In genomic region chr9:86175223-86175622, GRCh38 we compare ENCODE assay signal across 31 cellular contexts.
DNase-seq lines count a peak whose midpoint lies in the region; ATAC-seq and TF ChIP-seq lines count a peak whose summit lies in the region.
"Had no signal": no experiment of that assay in that cellular context is flagged by ENCODE, and none has a peak within 500 bp of the region (broad histone marks: within the 10 kb centered on the region; RNA-seq: fewer than 3 reads in every experiment).

No MANE protein-coding gene starts in this region.

- H3K27me3 Mint-ChIP-seq in osteocyte (ENCODE audit: unreplicated experiment) (peaks cover 17% of the 10 kb centered on the region), glutamatergic neuron (ENCODE audit: unreplicated experiment) (no peaks in the 10 kb centered on the region)
- H3K27me3 Mint-ChIP-seq: activated CD4-positive, alpha-beta T cell treated with anti-CD3 and anti-CD28 coated beads, Interleukin-2, amount 10 ng/mL, durations not matched to agents 24 days and 14 days had no signal

- H3K36me3 ChIP-seq in right atrium auricular region, result no peaks in the 10 kb centered on the region
- H3K36me3 ChIP-seq: BE2C, gastrocnemius medialis, lower lobe of right lung, Peyer's patch, SJSA1, tibial nerve had no signal

- H3K36me3 Mint-ChIP-seq in osteocyte (ENCODE audit: unreplicated experiment) (no peaks in the 10 kb centered on the region), glutamatergic neuron (ENCODE audit: unreplicated experiment) (no peaks in the 10 kb centered on the region)
- H3K36me3 Mint-ChIP-seq: activated naive CD4-positive, alpha-beta T cell treated with anti-CD3 and anti-CD28 coated beads, Interleukin-2, amount 50 U/mL, for 72 hours; CD8-positive, alpha-beta T cell; WTC11 had no signal

- DNase-seq in right atrium auricular region (ENCODE audit: low spot score) (peak; percentile 5), right cardiac atrium (no peak), NCI-H1092 treated with DMSO at 0.1 percent for 48 hours (lab: John Stamatoyannopoulos, UW) (peak; percentile 20), RPMI7951 (ENCODE audit: low read depth) (peak; percentile 37), osteocyte (ENCODE audit: extremely low spot score, unreplicated experiment) (peak; percentile 48), iPS-NIHi11 (ENCODE audit: low spot score) (no peak), foreskin fibroblast (no peak), glutamatergic neuron (no peak)
- DNase-seq: ACHN; activated CD4-positive, alpha-beta T cell treated with anti-CD3 and anti-CD28 coated beads, Interleukin-2, amount 10 ng/mL, durations not matched to agents 24 days and 14 days; activated CD8-positive, alpha-beta memory T cell treated with anti-CD3 and anti-CD28 coated beads for 24 hours; activated T-cell treated with anti-CD3 and anti-CD28 coated beads for 4 hours; amygdala; BE2C; CD8-positive, alpha-beta T cell; gastrocnemius medialis; IMR-90; lower lobe of right lung; natural killer cell; NCI-H1048; NCI-H524; nucleus accumbens; Peyer's patch; psoas muscle; stimulated activated CD4-positive, alpha-beta T cell treated with anti-CD3 and anti-CD28 coated beads, Interleukin-15, amount 100 ng/mL, for 24 hours; stimulated activated CD4-positive, alpha-beta T cell treated with anti-CD3 and anti-CD28 coated beads, Interleukin-4, amount 100 ng/mL, for 4 hours; T1000 had no signal

- H3K27ac Mint-ChIP-seq in osteocyte (ENCODE audit: unreplicated experiment), result no peak overlapping the region
- no peak overlapping the region for H3K27ac Mint-ChIP-seq in glutamatergic neuron (ENCODE audit: unreplicated experiment)
- H3K27ac Mint-ChIP-seq: activated CD4-positive, alpha-beta T cell treated with anti-CD3 and anti-CD28 coated beads, Interleukin-2, amount 10 ng/mL, durations not matched to agents 24 days and 14 days; activated naive CD4-positive, alpha-beta T cell treated with anti-CD3 and anti-CD28 coated beads, Interleukin-2, amount 50 U/mL, for 72 hours; CD8-positive, alpha-beta T cell; natural killer cell had no signal

- TF ChIP-seq CTCF in right atrium auricular region (IDR thresholded peaks at IDR 0.05), result no peak
- TF ChIP-seq CTCF in osteocyte (IDR thresholded peaks at IDR 0.05), result no peak
- no peak for TF ChIP-seq CTCF in foreskin fibroblast (IDR thresholded peaks at IDR 0.05; ENCODE audit: low read depth, low read length)
- no peak for TF ChIP-seq CTCF in glutamatergic neuron (IDR thresholded peaks at IDR 0.05; ENCODE audit: partially characterized antibody, unreplicated experiment)

- intact Hi-C loops in right cardiac atrium (cut with DNase I), result no loop called here

- no peaks in the 10 kb centered on the region for H3K4me1 ChIP-seq in right atrium auricular region
- no peaks in the 10 kb centered on the region for H3K4me1 ChIP-seq in right cardiac atrium (ENCODE audit: control insufficient read depth, insufficient read depth, low read length)
- H3K4me1 ChIP-seq: BE2C, lower lobe of right lung, Peyer's patch, psoas muscle, SJSA1, tibial nerve had no signal

- H3K27ac ChIP-seq in right atrium auricular region (no peak overlapping the region), right cardiac atrium (ENCODE audit: low read length) (no peak overlapping the region)
- H3K27ac ChIP-seq: gastrocnemius medialis, lower lobe of right lung, Peyer's patch, psoas muscle, SJSA1, tibial nerve had no signal

- H3K27me3 ChIP-seq in right atrium auricular region (no peaks in the 10 kb centered on the region), right cardiac atrium (ENCODE audit: control insufficient read depth, insufficient read depth) (no peaks in the 10 kb centered on the region)
- H3K27me3 ChIP-seq: BE2C, gastrocnemius medialis, Peyer's patch, SJSA1, tibial nerve had no signal

- ATAC-seq in right cardiac atrium, result no peak
- ATAC-seq: activated naive CD4-positive, alpha-beta T cell treated with anti-CD3 and anti-CD28 coated beads, Interleukin-2, amount 50 U/mL, for 72 hours; CD8-positive, alpha-beta T cell; gastrocnemius medialis; lower lobe of right lung; natural killer cell; psoas muscle had no signal

- no peak overlapping the region for H3K4me3 Mint-ChIP-seq in osteocyte (ENCODE audit: unreplicated experiment)
- H3K4me3 Mint-ChIP-seq in glutamatergic neuron (ENCODE audit: unreplicated experiment), result no peak overlapping the region
- H3K4me3 Mint-ChIP-seq: activated CD4-positive, alpha-beta T cell treated with anti-CD3 and anti-CD28 coated beads, Interleukin-2, amount 10 ng/mL, durations not matched to agents 24 days and 14 days; CD8-positive, alpha-beta T cell; natural killer cell; WTC11 had no signal

- no peak overlapping the region for H3K4me3 ChIP-seq in right atrium auricular region
- H3K4me3 ChIP-seq in right cardiac atrium (ENCODE audit: low read length), result no peak overlapping the region
- H3K4me3 ChIP-seq in foreskin fibroblast (ENCODE audit: low read depth in 1 of 2, low read length in 2 of 2), result no peak overlapping the region
- H3K4me3 ChIP-seq: gastrocnemius medialis, lower lobe of right lung, Peyer's patch, psoas muscle, SJSA1, tibial nerve had no signal

- H3K9me3 ChIP-seq in right atrium auricular region, result no peaks in the 10 kb centered on the region
- H3K9me3 ChIP-seq in right cardiac atrium (ENCODE audit: control insufficient read depth, low read length), result no peaks in the 10 kb centered on the region
- H3K9me3 ChIP-seq: BE2C, gastrocnemius medialis, lower lobe of right lung, Peyer's patch, psoas muscle, SJSA1 had no signal

- H3K9me3 Mint-ChIP-seq in osteocyte (ENCODE audit: unreplicated experiment) (peaks cover 5% of the 10 kb centered on the region), glutamatergic neuron (ENCODE audit: unreplicated experiment) (no peaks in the 10 kb centered on the region)
- H3K9me3 Mint-ChIP-seq: activated CD4-positive, alpha-beta T cell treated with anti-CD3 and anti-CD28 coated beads, Interleukin-2, amount 10 ng/mL, durations not matched to agents 24 days and 14 days; activated naive CD4-positive, alpha-beta T cell treated with anti-CD3 and anti-CD28 coated beads, Interleukin-2, amount 50 U/mL, for 72 hours; CD8-positive, alpha-beta T cell; natural killer cell; WTC11 had no signal

- H3K4me1 Mint-ChIP-seq in osteocyte (ENCODE audit: unreplicated experiment) (no peaks in the 10 kb centered on the region), glutamatergic neuron (ENCODE audit: low read depth, unreplicated experiment) (no peaks in the 10 kb centered on the region)
- H3K4me1 Mint-ChIP-seq: activated CD4-positive, alpha-beta T cell treated with anti-CD3 and anti-CD28 coated beads, Interleukin-2, amount 10 ng/mL, durations not matched to agents 24 days and 14 days; natural killer cell had no signal

- 57% methylated on average over 5 of the region's 5 CpGs for WGBS in right cardiac atrium

Comparison
In these comparisons a context has a peak if more than half of its experiments do, and no peak if none do; other contexts are left out.
1. DNase-seq: peak in right atrium auricular region (single experiment), NCI-H1092 treated with DMSO at 0.1 percent for 48 hours (single experiment), RPMI7951 (single experiment) and osteocyte (single experiment); none in right cardiac atrium (0 of 3), iPS-NIHi11 (single experiment), foreskin fibroblast (0 of 2) and glutamatergic neuron (single experiment).